Comparison of ENCODE assay signal across 26 cellular contexts in genomic region chr5:143322178-143322577, GRCh38.
"Had no signal": no experiment of that assay in that cellular context is flagged by ENCODE, and none has a peak within 500 bp of the region (broad histone marks: within the 10 kb centered on the region; RNA-seq: fewer than 3 reads in every experiment).

No MANE protein-coding gene starts in this region.

- H3K4me1 ChIP-seq: colonic mucosa, prostate gland had no signal

- H3K9me3 ChIP-seq: colonic mucosa, lower lobe of right lung, pancreas, prostate gland, right atrium auricular region, tibial nerve had no signal

- DNase-seq: activated B cell treated with CpG ODN at 0.5 μM for 24 hours; activated CD4-positive, alpha-beta T cell treated with anti-CD3 and anti-CD28 coated beads, Interleukin-2, amount 50 U/mL, for 1 hour; activated CD8-positive, alpha-beta T cell treated with anti-CD3 and anti-CD28 coated beads for 36 hours; activated T-cell treated with anti-CD3 and anti-CD28 coated beads, Interleukin-2, amount 50 U/mL, for 4 hours; aorta; cerebellar nuclear complex; colonic mucosa; effector memory CD4-positive, alpha-beta T cell; erythroblast; heart left ventricle; hypothalamus; kidney glomerular epithelial cell; lower lobe of right lung; mesendoderm; pancreas; stimulated activated naive CD4-positive, alpha-beta T cell; T-cell had no signal

- H3K4me3 Mint-ChIP-seq: activated B cell treated with CpG ODN at 0.5 μM for 24 hours; activated CD8-positive, alpha-beta T cell treated with anti-CD3 and anti-CD28 coated beads for 36 hours; activated naive CD8-positive, alpha-beta T cell; activated T-cell treated with anti-CD3 and anti-CD28 coated beads, Interleukin-2, amount 50 U/mL, for 4 hours; brain; T-cell; T-helper 2 cell treated with Interferon-gamma antibody and Interleukin-4, amounts not matched to agents 5 μg/mL and 100 μg/mL, for 36 hours had no signal

- H3K36me3 ChIP-seq: cardiac muscle cell, colonic mucosa, heart left ventricle, lower lobe of right lung, pancreas, prostate gland, right atrium auricular region, tibial nerve had no signal

- H3K27ac Mint-ChIP-seq: activated B cell treated with CpG ODN at 0.5 μM for 24 hours; activated T-helper 2 cell treated with anti-CD3 and anti-CD28 coated beads, Interferon-gamma antibody, Interleukin-2, Interleukin-4, amounts not matched to agents 10 μg/mL and 5 μg/mL and 100 μg/mL, durations not matched to agents 14 hours and 24 hours and 36 hours; brain; T-helper 2 cell treated with Interferon-gamma antibody and Interleukin-4, amounts not matched to agents 5 μg/mL and 100 μg/mL, for 36 hours had no signal

- H3K27me3 Mint-ChIP-seq: activated B cell treated with CpG ODN at 0.5 μM for 24 hours; activated CD8-positive, alpha-beta T cell treated with anti-CD3 and anti-CD28 coated beads for 36 hours; activated naive CD8-positive, alpha-beta T cell; T-cell had no signal

- H3K27me3 ChIP-seq: cardiac muscle cell, colonic mucosa, heart left ventricle, pancreas, right atrium auricular region, tibial nerve had no signal

- ATAC-seq: activated CD8-positive, alpha-beta T cell treated with anti-CD3 and anti-CD28 coated beads for 36 hours; activated T-cell treated with anti-CD3 and anti-CD28 coated beads, Interleukin-2, amount 50 U/mL, for 4 hours; heart left ventricle; left lobe of liver; lower lobe of right lung; pancreas; T-cell had no signal

- H3K27ac ChIP-seq: cardiac muscle cell, colonic mucosa, heart left ventricle, lower lobe of right lung, pancreas, prostate gland, right atrium auricular region had no signal

- H3K9me3 Mint-ChIP-seq: activated T-cell treated with anti-CD3 and anti-CD28 coated beads, Interleukin-2, amount 50 U/mL, for 4 hours; T-cell had no signal

- FAIRE-seq: pancreas had no signal

- H3K4me3 ChIP-seq: cardiac muscle cell, colonic mucosa, heart left ventricle, lower lobe of right lung, pancreas, prostate gland, right atrium auricular region, tibial nerve had no signal
